In genomic region chr1:8203551-8203950, GRCh38 we compare ENCODE assay signal across 17 cellular contexts.
DNase-seq lines count a peak whose midpoint lies in the region; ATAC-seq and TF ChIP-seq lines count a peak whose summit lies in the region.
"Had no signal": no experiment of that assay in that cellular context is flagged by ENCODE, and none has a peak within 500 bp of the region (broad histone marks: within the 10 kb centered on the region; RNA-seq: fewer than 3 reads in every experiment).

No MANE protein-coding gene starts in this region.

- TF ChIP-seq POLR2A in prostate gland (IDR thresholded peaks at IDR 0.05) (no peak), vagina (IDR thresholded peaks at IDR 0.05) (no peak)

- peak; percentile 28 for DNase-seq in Right ventricle myocardium superior
- no peak for DNase-seq in right atrium auricular region (ENCODE audit: low spot score)
- DNase-seq in prostate gland (ENCODE audit: low spot score), result no peak
- no peak for DNase-seq in vagina (ENCODE audit: extremely low spot score in 2 of 2)
- DNase-seq in medulla oblongata (ENCODE audit: extremely low spot score), result no peak
- DNase-seq in SKM-1 (lab: John Stamatoyannopoulos, UW; ENCODE audit: unreplicated experiment), result no peak
- DNase-seq in cerebellum (ENCODE audit: low spot score), result no peak
- DNase-seq: 8988T; activated naive CD8-positive, alpha-beta T cell treated with anti-CD3 and anti-CD28 coated beads, Interleukin-2, amount 10 ng/mL, durations not matched to agents 7 days and 5 days; activated T-cell treated with anti-CD3 and anti-CD28 coated beads, Interleukin-2, amount 50 U/mL, for 48 hours; dorsolateral prefrontal cortex; H9; Kasumi-1; NCI-H524 treated with DMSO at 0.1 percent for 48 hours; stimulated activated CD4-positive, alpha-beta T cell treated with anti-CD3 and anti-CD28 coated beads, Interleukin-2, amount 100 ng/mL, for 24 hours had no signal

- ATAC-seq in Right ventricle myocardium superior (ENCODE audit: poor library complexity), result no peak

- H3K9ac ChIP-seq in liver (ENCODE audit: low read depth in 1 of 2, low read length in 2 of 2), result no peak overlapping the region

- peaks cover 2 to 26% of the 10 kb centered on the region in 2 donors for H3K4me1 ChIP-seq in right atrium auricular region
- H3K4me1 ChIP-seq in liver (ENCODE audit: control insufficient read depth in 4 of 4, insufficient read depth in 4 of 4, low read length in 3 of 4), result peaks cover 0 to 16% (median 4%) of the 10 kb centered on the region in 4 donors
- peaks cover 15% of the 10 kb centered on the region for H3K4me1 ChIP-seq in prostate gland (replicated peaks)
- peaks cover 41% of the 10 kb centered on the region for H3K4me1 ChIP-seq in vagina

- no peak for TF ChIP-seq RAD21 in liver (IDR thresholded peaks at IDR 0.05)

- 97% methylated on average over 10 of the region's 10 CpGs for WGBS in liver
- WGBS in prostate gland, result 95% methylated on average over 10 of the region's 10 CpGs

- intact Hi-C loops in Right ventricle myocardium superior (cut with DNase I) (no loop called here), prostate gland (cut with DNase I) (loop anchor here (5.0 kb wide), 3 partner anchors 66 to 176 kb away; partner anchors contain the start of gene ERRFI1), vagina (cut with DNase I) (loop anchor here (5.0 kb wide), 1 partner anchor 71 kb away; no protein-coding TSS in a partner anchor)

- H3K9me3 ChIP-seq in right atrium auricular region, result no peaks in the 10 kb centered on the region
- no peaks in the 10 kb centered on the region for H3K9me3 ChIP-seq in liver (ENCODE audit: control insufficient read depth in 4 of 4, low read length in 3 of 4)
- no peaks in the 10 kb centered on the region for H3K9me3 ChIP-seq in prostate gland
- H3K9me3 ChIP-seq in vagina, result no peaks in the 10 kb centered on the region
- H3K9me3 ChIP-seq: SJCRH30 had no signal

- TF ChIP-seq CTCF in right atrium auricular region (IDR thresholded peaks at IDR 0.05) (no peak), liver (IDR thresholded peaks at IDR 0.05; ENCODE audit: low read depth, low read length, missing input control) (no peak), prostate gland (IDR thresholded peaks at IDR 0.05) (no peak), vagina (IDR thresholded peaks at IDR 0.05) (no peak)

- peak overlapping the region in 1 of 2 donors; percentile 63 for H3K27ac ChIP-seq in right atrium auricular region
- H3K27ac ChIP-seq in liver (ENCODE audit: low read depth in 1 of 2, low read length in 2 of 2), result peak overlapping the region; percentile 86 to 98
- peak overlapping the region; percentile 85 to 88 for H3K27ac ChIP-seq in prostate gland
- peak overlapping the region; percentile 88 for H3K27ac ChIP-seq in vagina

- H3K4me3 ChIP-seq in right atrium auricular region, result no peak overlapping the region
- H3K4me3 ChIP-seq in liver (ENCODE audit: low read depth in 1 of 3, low read length in 3 of 3), result no peak overlapping the region
- no peak overlapping the region for H3K4me3 ChIP-seq in prostate gland
- H3K4me3 ChIP-seq in vagina, result no peak overlapping the region
- H3K4me3 ChIP-seq: dorsolateral prefrontal cortex, SJCRH30 had no signal

- H3K27me3 ChIP-seq in right atrium auricular region (no peaks in the 10 kb centered on the region), liver (ENCODE audit: control insufficient read depth in 4 of 4, insufficient read depth in 4 of 4, low read length in 3 of 4) (no peaks in the 10 kb centered on the region), prostate gland (replicated peaks; ENCODE audit: insufficient read depth) (no peaks in the 10 kb centered on the region), vagina (no peaks in the 10 kb centered on the region)
- H3K27me3 ChIP-seq: dorsolateral prefrontal cortex, SJCRH30 had no signal

- H3K36me3 ChIP-seq in right atrium auricular region (no peaks in the 10 kb centered on the region), liver (ENCODE audit: control insufficient read depth in 4 of 4, insufficient read depth in 3 of 4, low read depth in 1 of 4, low read length in 3 of 4) (no peaks in the 10 kb centered on the region), prostate gland (no peaks in the 10 kb centered on the region), vagina (no peaks in the 10 kb centered on the region)
- H3K36me3 ChIP-seq: SJCRH30 had no signal

TF ChIP-seq in liver, 16 proteins besides CTCF, POLR2A, EP300 and RAD21:
- TF ChIP-seq, protein P1, sequence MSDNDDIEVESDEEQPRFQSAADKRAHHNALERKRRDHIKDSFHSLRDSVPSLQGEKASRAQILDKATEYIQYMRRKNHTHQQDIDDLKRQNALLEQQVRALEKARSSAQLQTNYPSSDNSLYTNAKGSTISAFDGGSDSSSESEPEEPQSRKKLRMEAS (IDR thresholded peaks at IDR 0.05), result no peak
- TF ChIP-seq, protein P2, sequence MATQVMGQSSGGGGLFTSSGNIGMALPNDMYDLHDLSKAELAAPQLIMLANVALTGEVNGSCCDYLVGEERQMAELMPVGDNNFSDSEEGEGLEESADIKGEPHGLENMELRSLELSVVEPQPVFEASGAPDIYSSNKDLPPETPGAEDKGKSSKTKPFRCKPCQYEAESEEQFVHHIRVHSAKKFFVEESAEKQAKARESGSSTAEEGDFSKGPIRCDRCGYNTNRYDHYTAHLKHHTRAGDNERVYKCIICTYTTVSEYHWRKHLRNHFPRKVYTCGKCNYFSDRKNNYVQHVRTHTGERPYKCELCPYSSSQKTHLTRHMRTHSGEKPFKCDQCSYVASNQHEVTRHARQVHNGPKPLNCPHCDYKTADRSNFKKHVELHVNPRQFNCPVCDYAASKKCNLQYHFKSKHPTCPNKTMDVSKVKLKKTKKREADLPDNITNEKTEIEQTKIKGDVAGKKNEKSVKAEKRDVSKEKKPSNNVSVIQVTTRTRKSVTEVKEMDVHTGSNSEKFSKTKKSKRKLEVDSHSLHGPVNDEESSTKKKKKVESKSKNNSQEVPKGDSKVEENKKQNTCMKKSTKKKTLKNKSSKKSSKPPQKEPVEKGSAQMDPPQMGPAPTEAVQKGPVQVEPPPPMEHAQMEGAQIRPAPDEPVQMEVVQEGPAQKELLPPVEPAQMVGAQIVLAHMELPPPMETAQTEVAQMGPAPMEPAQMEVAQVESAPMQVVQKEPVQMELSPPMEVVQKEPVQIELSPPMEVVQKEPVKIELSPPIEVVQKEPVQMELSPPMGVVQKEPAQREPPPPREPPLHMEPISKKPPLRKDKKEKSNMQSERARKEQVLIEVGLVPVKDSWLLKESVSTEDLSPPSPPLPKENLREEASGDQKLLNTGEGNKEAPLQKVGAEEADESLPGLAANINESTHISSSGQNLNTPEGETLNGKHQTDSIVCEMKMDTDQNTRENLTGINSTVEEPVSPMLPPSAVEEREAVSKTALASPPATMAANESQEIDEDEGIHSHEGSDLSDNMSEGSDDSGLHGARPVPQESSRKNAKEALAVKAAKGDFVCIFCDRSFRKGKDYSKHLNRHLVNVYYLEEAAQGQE (IDR thresholded peaks at IDR 0.05), result no peak
- TF ChIP-seq SP1 (IDR thresholded peaks at IDR 0.05) (no peak), NR2F2 (IDR thresholded peaks at IDR 0.05) (no peak), ATF3 (IDR thresholded peaks at IDR 0.05) (no peak), HNF4A (conservative IDR thresholded peaks at IDR 0.05) (no peak), FOXA2 (IDR thresholded peaks at IDR 0.05) (no peak), JUND (IDR thresholded peaks at IDR 0.05) (no peak), EGR1 (IDR thresholded peaks at IDR 0.05; ENCODE audit: low read depth in 2 of 2) (no peak), HNF4G (IDR thresholded peaks at IDR 0.05) (no peak), FOXA1 (IDR thresholded peaks at IDR 0.05) (no peak), GABPA (IDR thresholded peaks at IDR 0.05 in 1 of 2, conservative IDR thresholded peaks at IDR 0.05 in 1 of 2) (no peak), RXRA (IDR thresholded peaks at IDR 0.05) (no peak), YY1 (IDR thresholded peaks at IDR 0.05) (no peak), TAF1 (conservative IDR thresholded peaks at IDR 0.05) (no peak)
- TF ChIP-seq, protein P3, sequence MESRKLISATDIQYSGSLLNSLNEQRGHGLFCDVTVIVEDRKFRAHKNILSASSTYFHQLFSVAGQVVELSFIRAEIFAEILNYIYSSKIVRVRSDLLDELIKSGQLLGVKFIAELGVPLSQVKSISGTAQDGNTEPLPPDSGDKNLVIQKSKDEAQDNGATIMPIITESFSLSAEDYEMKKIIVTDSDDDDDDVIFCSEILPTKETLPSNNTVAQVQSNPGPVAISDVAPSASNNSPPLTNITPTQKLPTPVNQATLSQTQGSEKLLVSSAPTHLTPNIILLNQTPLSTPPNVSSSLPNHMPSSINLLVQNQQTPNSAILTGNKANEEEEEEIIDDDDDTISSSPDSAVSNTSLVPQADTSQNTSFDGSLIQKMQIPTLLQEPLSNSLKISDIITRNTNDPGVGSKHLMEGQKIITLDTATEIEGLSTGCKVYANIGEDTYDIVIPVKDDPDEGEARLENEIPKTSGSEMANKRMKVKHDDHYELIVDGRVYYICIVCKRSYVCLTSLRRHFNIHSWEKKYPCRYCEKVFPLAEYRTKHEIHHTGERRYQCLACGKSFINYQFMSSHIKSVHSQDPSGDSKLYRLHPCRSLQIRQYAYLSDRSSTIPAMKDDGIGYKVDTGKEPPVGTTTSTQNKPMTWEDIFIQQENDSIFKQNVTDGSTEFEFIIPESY (IDR thresholded peaks at IDR 0.05), result no peak
